In genomic region chr2:160293401-160293911, GRCh38 we compare ENCODE assay signal across 12 cellular contexts.
DNase-seq lines count a peak whose midpoint lies in the region; TF ChIP-seq lines count a peak whose summit lies in the region.
"Had no signal": no experiment of that assay in that cellular context is flagged by ENCODE, and none has a peak within 500 bp of the region (broad histone marks: within the 10 kb centered on the region; RNA-seq: fewer than 3 reads in every experiment).

No MANE protein-coding gene starts in this region.

- BruUV-seq in PC-9 (replicated peaks; lab: Mats Ljungman, UMichigan), result no TSS peak

- CTCF ChIA-PET in PC-9 (lab: Charles Lee), result interaction anchor here (0.6 kb wide), 1 partner anchor 844 kb away, joined by 5 read pairs; no protein-coding TSS in a partner anchor

- H3K27ac ChIP-seq in PC-9, result 0 out of 2 replicates have a peak overlapping the region, but pooled peaks have one; percentile 19
- H3K27ac ChIP-seq: ovary had no signal

- DNase-seq in AG08396 (ENCODE audit: low spot score) (peak; percentile 63), PC-9 (peak in 1 of 2 experiments; percentile 43), fibroblast of gingiva (ENCODE audit: low read depth) (peak; percentile 88), nephron progenitor cell (no peak), NCI-H2196 (lab: John Stamatoyannopoulos, UW; ENCODE audit: unreplicated experiment) (no peak), NCI-H128 (lab: John Stamatoyannopoulos, UW; ENCODE audit: unreplicated experiment) (no peak), NCI-H187 treated with DMSO at 0.1 percent for 48 hours (lab: John Stamatoyannopoulos, UW) (no peak)
- DNase-seq in effector CD4-positive, alpha-beta T cell, result no peak
- DNase-seq: COR-L47, NCI-H2171 had no signal

- no peak overlapping the region for H3K4me3 Mint-ChIP-seq in nephron progenitor cell
- H3K4me3 Mint-ChIP-seq: central memory CD8-positive, alpha-beta T cell had no signal

- no peak for TF ChIP-seq CTCF in PC-9 (conservative IDR thresholded peaks at IDR 0.05)
- TF ChIP-seq CTCF in nephron progenitor cell (IDR thresholded peaks at IDR 0.05), result no peak

- H3K9me3 ChIP-seq in PC-9 (ENCODE audit: insufficient read depth, low read depth), result no peaks in the 10 kb centered on the region
- H3K9me3 ChIP-seq: ovary had no signal

- no peaks in the 10 kb centered on the region for H3K79me2 ChIP-seq in PC-9 (ENCODE audit: low read depth)

- no peaks in the 10 kb centered on the region for H3K27me3 Mint-ChIP-seq in nephron progenitor cell (ENCODE audit: low read depth, poor library complexity)
- H3K27me3 Mint-ChIP-seq: central memory CD8-positive, alpha-beta T cell had no signal

- POLR2A ChIA-PET in PC-9 (lab: Charles Lee; ENCODE audit: unreplicated experiment), result no interaction called here

- H3K36me3 ChIP-seq in PC-9 (ENCODE audit: low read depth), result no peaks in the 10 kb centered on the region; the same call in 1 of the 2 replicates
- H3K36me3 ChIP-seq: ovary had no signal

- H2AFZ ChIP-seq in PC-9, result no peak overlapping the region

- no peak overlapping the region for H3K4me2 ChIP-seq in PC-9

- no peaks in the 10 kb centered on the region for H3K4me1 ChIP-seq in PC-9 (replicated peaks; ENCODE audit: insufficient read depth)

- H3K27me3 ChIP-seq in PC-9 (ENCODE audit: insufficient read depth, low read depth), result no peaks in the 10 kb centered on the region
- H3K27me3 ChIP-seq: ovary had no signal

- H3K27ac Mint-ChIP-seq in nephron progenitor cell, result peak overlapping the region; percentile 81

- no peaks in the 10 kb centered on the region for H3F3A ChIP-seq in PC-9 (ENCODE audit: insufficient read depth, low read depth)

- H3K9me2 ChIP-seq in PC-9 (ENCODE audit: insufficient read depth), result no peaks in the 10 kb centered on the region

- H3K9me3 Mint-ChIP-seq in nephron progenitor cell, result no peaks in the 10 kb centered on the region
- H3K9me3 Mint-ChIP-seq: central memory CD8-positive, alpha-beta T cell had no signal

- no peak overlapping the region for H3K4me3 ChIP-seq in PC-9
- H3K4me3 ChIP-seq: ovary had no signal

- no peaks in the 10 kb centered on the region for H4K20me1 ChIP-seq in PC-9 (ENCODE audit: insufficient read depth)

- H3K4me1 Mint-ChIP-seq in nephron progenitor cell, result peaks cover 37% of the 10 kb centered on the region

- intact Hi-C loops in PC-9 (cut with micrococcal nuclease; ENCODE audit: unreplicated experiment), result no loop called here

- H3K36me3 Mint-ChIP-seq in nephron progenitor cell (ENCODE audit: low read depth), result peaks cover 51% of the 10 kb centered on the region

Comparison
In these comparisons a context has a peak if more than half of its experiments do, and no peak if none do; other contexts are left out.
1. DNase-seq: peak in AG08396 (single experiment) and fibroblast of gingiva (single experiment); none in nephron progenitor cell (single experiment), effector CD4-positive, alpha-beta T cell (single experiment), NCI-H2196 (single experiment), NCI-H128 (single experiment) and NCI-H187 treated with DMSO at 0.1 percent for 48 hours (single experiment).